ENCODE assay signal across 6 cellular contexts in genomic region chr3:49782277-49782676, GRCh38. TPM values are rescaled to one million over a fixed set of nuclear protein-coding genes. Genes with fewer than 3 reads are reported as not detected.
"Had no signal": no experiment of that assay in that cellular context is flagged by ENCODE, and none has a peak within 500 bp of the region (broad histone marks: within the 10 kb centered on the region; RNA-seq: fewer than 3 reads in every experiment).

No MANE protein-coding gene starts in this region.

RNA-seq across cellular contexts. Expression of gene CDHR4, which starts 17.4 kb away (rescaled TPM):
- total RNA-seq: activated B cell treated with CpG ODN at 0.5 μM for 24 hours, cardiac muscle cell, LHCN-M2, NCI-H460, RPMI7951, SJSA1 had no signal
